Comparison of ENCODE assay signal across 17 cellular contexts in the genomic region with DNA sequence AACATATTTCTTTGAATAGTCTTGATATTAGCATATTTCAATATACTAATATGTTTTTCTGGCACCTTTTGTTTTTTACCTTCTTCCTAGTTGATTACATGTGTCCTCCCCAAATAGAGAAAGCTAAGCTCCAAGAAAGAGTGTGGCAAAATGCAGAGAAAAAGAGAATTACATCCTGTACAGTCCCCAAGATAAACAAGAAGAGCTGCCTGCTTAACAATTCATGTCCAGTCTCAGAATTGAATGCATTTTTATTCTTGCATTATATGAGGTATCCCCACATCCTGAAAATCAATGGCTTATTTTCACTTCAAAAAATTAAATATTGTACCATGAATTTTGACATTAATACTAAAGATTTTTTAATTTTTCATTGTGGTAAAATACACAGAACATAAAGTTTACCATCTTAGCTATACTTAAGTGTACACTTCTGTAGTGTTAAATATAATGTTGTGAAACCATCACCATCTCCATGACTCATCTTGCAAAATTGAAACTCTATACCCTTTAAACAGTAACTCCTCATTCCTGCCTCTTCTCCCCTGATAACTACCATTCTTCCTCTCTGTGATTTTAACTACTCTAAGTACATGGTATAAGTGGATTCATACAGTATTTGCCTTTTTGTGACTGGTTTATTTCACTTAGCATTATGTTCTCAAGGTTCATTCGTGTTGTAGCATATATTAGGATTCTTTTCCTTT.
DNase-seq lines count a peak whose midpoint lies in the region; ATAC-seq, FAIRE-seq and TF ChIP-seq lines count a peak whose summit lies in the region.
"Had no signal": no experiment of that assay in that cellular context is flagged by ENCODE, and none has a peak within 500 bp of the region (broad histone marks: within the 10 kb centered on the region; RNA-seq: fewer than 3 reads in every experiment).

No MANE protein-coding gene starts in this region.

- H2AK9ac ChIP-seq in IMR-90 (replicated peaks; ENCODE audit: low read depth, low read length, poor library complexity) = no peak overlapping the region

- no peak overlapping the region for H4K8ac ChIP-seq in IMR-90 (ENCODE audit: low read depth in 2 of 2, low read length in 2 of 2)

- peaks cover 15% of the 10 kb centered on the region for H3K9me3 Mint-ChIP-seq in nephron
- H3K9me3 Mint-ChIP-seq: nephron progenitor cell had no signal

- no peak overlapping the region for H3K4ac ChIP-seq in IMR-90 (ENCODE audit: low read depth, low read length)

- H3K4me2 ChIP-seq in IMR-90 (ENCODE audit: low read depth, low read length) = no peak overlapping the region

- POLR2A ChIA-PET in IMR-90 (lab: Charles Lee; ENCODE audit: unreplicated experiment) = no interaction called here

- H2AK5ac ChIP-seq in IMR-90 (ENCODE audit: low read depth, low read length) = no peak overlapping the region

- H3K27me3 ChIP-seq in IMR-90 (ENCODE audit: control insufficient read depth, insufficient read depth, low read length) (no peaks in the 10 kb centered on the region), left ventricle myocardium inferior (ENCODE audit: low read depth) (no peaks in the 10 kb centered on the region)

- H3K4me3 Mint-ChIP-seq in nephron = no peak overlapping the region
- H3K4me3 Mint-ChIP-seq: activated naive CD4-positive, alpha-beta T cell treated with anti-CD3 and anti-CD28 coated beads, Interleukin-2, amount 50 U/mL, for 24 hours; nephron progenitor cell had no signal

- no peak for DNase-seq in GM18507 (ENCODE audit: extremely low spot score, insufficient read length, low read depth)
- DNase-seq in IMR-90 = peak; percentile 79
- peak; percentile 59 for DNase-seq in astrocyte of the spinal cord (ENCODE audit: low read depth, low spot score)
- DNase-seq in stimulated activated CD4-positive, alpha-beta T cell treated with anti-CD3 and anti-CD28 coated beads, Interleukin-12 subunit alpha, Interleukin-12 subunit beta, amount 100 ng/mL, for 4 hours = no peak
- DNase-seq in frontal cortex (ENCODE audit: low spot score in 2 of 2) = no peak
- no peak for DNase-seq in left ventricle myocardium inferior
- DNase-seq: cerebellar nuclear complex; erythroblast; NCI-H1694 treated with DMSO at 0.1 percent for 48 hours; nephron progenitor cell; stimulated activated naive CD4-positive, alpha-beta T cell; WERI-Rb-1 had no signal

- H3K56ac ChIP-seq in IMR-90 (ENCODE audit: extremely low read depth, insufficient read depth, low read length) = no peak overlapping the region

- BruUV-seq in IMR-90 (replicated peaks; lab: Mats Ljungman, UMichigan) = no TSS peak

- H3K27ac Mint-ChIP-seq in nephron = peak overlapping the region in 2 of 3 experiments; percentile 10 to 26
- H3K27ac Mint-ChIP-seq: activated naive CD4-positive, alpha-beta T cell treated with anti-CD3 and anti-CD28 coated beads, Interleukin-2, amount 50 U/mL, for 24 hours; nephron progenitor cell had no signal

- H2BK5ac ChIP-seq in IMR-90 (ENCODE audit: low read depth, low read length, poor library complexity, severe bottlenecking) = peak overlapping the region; percentile 38

- FAIRE-seq in GM18507 (lab: Jason Lieb, UNC) = peak; percentile 5
- FAIRE-seq in frontal cortex (lab: Jason Lieb, UNC) = no peak

- H3K23ac ChIP-seq in IMR-90 (ENCODE audit: low read depth, low read length) = no peak overlapping the region

- no peak for TF ChIP-seq POLR2A in IMR-90 (IDR thresholded peaks at IDR 0.05; ENCODE audit: low read depth, low read length)

- 0 out of 3 replicates have a peak overlapping the region, but pooled peaks have one; percentile 7 for H2BK15ac ChIP-seq in IMR-90 (ENCODE audit: low read depth, low read length)

- dilution Hi-C loops in IMR-90 (cut with HindIII; ENCODE audit: low sequenced_read_pairs, unreplicated experiment) = no loop called here

- H3K36me3 Mint-ChIP-seq in nephron (ENCODE audit: low read depth) = no peaks in the 10 kb centered on the region
- H3K36me3 Mint-ChIP-seq: activated naive CD4-positive, alpha-beta T cell treated with anti-CD3 and anti-CD28 coated beads, Interleukin-2, amount 50 U/mL, for 24 hours had no signal

- no CpG with 5 or more reads among the region's 1 CpG for WGBS in IMR-90 (ENCODE audit: extremely low coverage in 2 of 2, insufficient read length in 1 of 2), 2 experiments

- H3K9me1 ChIP-seq in IMR-90 (ENCODE audit: insufficient read depth, low read length) = no peaks in the 10 kb centered on the region

- no peak overlapping the region for H3K14ac ChIP-seq in IMR-90 (replicated peaks; ENCODE audit: low read depth, low read length)

- H2AFZ ChIP-seq in IMR-90 (replicated peaks; ENCODE audit: low read length, poor library complexity) = no peak overlapping the region

- intact Hi-C loops in IMR-90 (cut with micrococcal nuclease) (no loop called here), left ventricle myocardium inferior (cut with micrococcal nuclease) (no loop called here)

- TF ChIP-seq CTCF in IMR-90 (conservative IDR thresholded peaks at IDR 0.05; ENCODE audit: low read depth, low read length) = no peak
- TF ChIP-seq CTCF in astrocyte of the spinal cord (IDR thresholded peaks at IDR 0.05; ENCODE audit: low read depth, low read length) = no peak
- no peak for TF ChIP-seq CTCF in nephron (IDR thresholded peaks at IDR 0.05; ENCODE audit: unreplicated experiment in 3 of 3)
- no peak for TF ChIP-seq CTCF in left ventricle myocardium inferior (IDR thresholded peaks at IDR 0.05; ENCODE audit: borderline replicate concordance)

- no peaks in the 10 kb centered on the region for H3K79me1 ChIP-seq in IMR-90 (ENCODE audit: low read depth in 1 of 2, low read length in 2 of 2)

- 0 out of 2 replicates have a peak overlapping the region, but pooled peaks have one; percentile 29 for H3K18ac ChIP-seq in IMR-90 (ENCODE audit: low read depth, low read length)

- no peaks in the 10 kb centered on the region for H3K36me3 ChIP-seq in IMR-90 (ENCODE audit: control insufficient read depth, insufficient read depth, low read length)
- H3K36me3 ChIP-seq in left ventricle myocardium inferior = no peaks in the 10 kb centered on the region
- H3K36me3 ChIP-seq: WERI-Rb-1 had no signal

- H3K9me3 ChIP-seq in IMR-90 (ENCODE audit: control insufficient read depth, insufficient read depth, low read length) = peaks cover 3% of the 10 kb centered on the region; the same call in 1 of the 2 replicates
- peaks cover 37% of the 10 kb centered on the region for H3K9me3 ChIP-seq in left ventricle myocardium inferior (replicated peaks)

- in situ Hi-C loops in IMR-90 (cut with MboI; ENCODE audit: low sequenced_read_pairs) = no loop called here
- in situ Hi-C loops in astrocyte of the spinal cord (cut with HindIII; ENCODE audit: low sequenced_read_pairs) = no loop called here

- no peak overlapping the region for H4K91ac ChIP-seq in IMR-90 (ENCODE audit: insufficient read depth, low read depth, low read length)

- H3K4me1 ChIP-seq in IMR-90 (ENCODE audit: control insufficient read depth, insufficient read depth, low read length) = peaks cover 1% of the 10 kb centered on the region; the same call in 1 of the 2 replicates
- no peaks in the 10 kb centered on the region for H3K4me1 ChIP-seq in left ventricle myocardium inferior

- H3K4me3 ChIP-seq in IMR-90 (ENCODE audit: insufficient read depth, low read depth, low read length) = no peak overlapping the region
- H3K4me3 ChIP-seq in astrocyte of the spinal cord (ENCODE audit: low read depth, low read length) = no peak overlapping the region
- no peak overlapping the region for H3K4me3 ChIP-seq in left ventricle myocardium inferior
- H3K4me3 ChIP-seq: lung had no signal

- no peak overlapping the region for H3K9ac ChIP-seq in IMR-90 (ENCODE audit: low read depth, low read length)

- no peaks in the 10 kb centered on the region for H3K27me3 Mint-ChIP-seq in nephron (ENCODE audit: low read depth)
- H3K27me3 Mint-ChIP-seq: activated naive CD4-positive, alpha-beta T cell treated with anti-CD3 and anti-CD28 coated beads, Interleukin-2, amount 50 U/mL, for 24 hours had no signal

- CTCF ChIA-PET in IMR-90 (lab: Yijun Ruan, JAX) = no interaction called here

- H3K4me1 Mint-ChIP-seq in nephron = peaks cover 6% of the 10 kb centered on the region
- H3K4me1 Mint-ChIP-seq: activated naive CD4-positive, alpha-beta T cell treated with anti-CD3 and anti-CD28 coated beads, Interleukin-2, amount 50 U/mL, for 24 hours; nephron progenitor cell had no signal

- TF ChIP-seq RAD21 in IMR-90 (IDR thresholded peaks at IDR 0.05; ENCODE audit: low read length) = no peak

- no peak overlapping the region for H2BK20ac ChIP-seq in IMR-90 (ENCODE audit: low read depth, low read length)

- no peak overlapping the region; the same call in 1 of the 2 replicates for H3K27ac ChIP-seq in IMR-90 (ENCODE audit: insufficient read depth, low read length)
- no peak overlapping the region for H3K27ac ChIP-seq in left ventricle myocardium inferior (replicated peaks)
- H3K27ac ChIP-seq: WERI-Rb-1 had no signal

- peak; percentile 98 for ATAC-seq in IMR-90 (ENCODE audit: low read depth)
- no peak for ATAC-seq in GM19328 (IDR thresholded peaks at IDR 0.05; ENCODE audit: unreplicated experiment)
- ATAC-seq: sciatic nerve had no signal

- H2BK120ac ChIP-seq in IMR-90 (ENCODE audit: low read depth, low read length) = no peak overlapping the region

- H4K20me1 ChIP-seq in IMR-90 (ENCODE audit: insufficient read depth, low read length) = no peaks in the 10 kb centered on the region

- no peak overlapping the region for H4K5ac ChIP-seq in IMR-90 (ENCODE audit: low read depth, low read length)

TF ChIP-seq in IMR-90, 13 proteins besides CTCF, POLR2A, EP300 and RAD21:
- TF ChIP-seq RCOR1 (IDR thresholded peaks at IDR 0.05; ENCODE audit: insufficient replicate concordance, low read length) = no peak
- no peak for TF ChIP-seq RFX5 (IDR thresholded peaks at IDR 0.05; ENCODE audit: low read depth, low read length)
- no peak for TF ChIP-seq MAFK (IDR thresholded peaks at IDR 0.05; ENCODE audit: low read depth, low read length)
- 0 out of 2 replicates have a peak, but pooled peaks have one; percentile 51 for TF ChIP-seq FOS (IDR thresholded peaks at IDR 0.05; ENCODE audit: low read depth, low read length)
- TF ChIP-seq MAZ (IDR thresholded peaks at IDR 0.05; ENCODE audit: borderline replicate concordance, low read depth, low read length) = no peak
- TF ChIP-seq NFE2L2 (IDR thresholded peaks at IDR 0.05; ENCODE audit: low read depth, low read length) = no peak
- peak; percentile 89 for TF ChIP-seq CEBPB (IDR thresholded peaks at IDR 0.05; ENCODE audit: low read depth, low read length)
- no peak for TF ChIP-seq MXI1 (IDR thresholded peaks at IDR 0.05; ENCODE audit: borderline replicate concordance, low read depth, low read length)

Comparison
In these comparisons a context has a peak if more than half of its experiments do, and no peak if none do; other contexts are left out.
1. DNase-seq: peak in IMR-90 (single experiment) and astrocyte of the spinal cord (single experiment); none in GM18507 (single experiment), stimulated activated CD4-positive, alpha-beta T cell treated with anti-CD3 and anti-CD28 coated beads, Interleukin-12 subunit alpha, Interleukin-12 subunit beta, amount 100 ng/mL, for 4 hours (single experiment), frontal cortex (0 of 2) and left ventricle myocardium inferior (single experiment).